1 cellular context compared by ENCODE assay signal in the genomic region with DNA sequence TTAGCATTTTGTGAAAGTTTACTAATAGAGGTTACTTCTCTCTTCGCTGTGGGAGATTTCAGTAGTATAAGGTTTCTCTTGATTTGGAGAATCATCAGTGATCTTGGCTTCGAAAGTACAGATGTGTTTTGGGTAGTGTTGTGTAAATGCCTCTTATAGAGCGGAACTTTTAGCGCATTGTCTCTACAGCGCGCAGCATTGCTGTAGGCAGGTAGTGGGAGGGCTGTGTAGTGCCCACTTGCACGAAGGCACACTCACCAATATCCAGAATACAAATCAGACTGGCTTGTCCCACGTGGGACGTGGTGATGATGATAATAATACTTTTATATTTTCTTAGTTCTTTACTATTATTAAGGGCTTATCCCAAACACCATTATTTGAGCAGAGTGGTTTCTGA.
TF ChIP-seq lines count a peak whose summit lies in the region.

No MANE protein-coding gene starts in this region.

TF ChIP-seq in SK-N-SH treated with all-trans-retinoic acid at 6 μM for 48 hours, 23 proteins besides CTCF, POLR2A, EP300 and RAD21 (continued from another document):
- TF ChIP-seq CSRNP3 (CRISPR knock-in tag; IDR thresholded peaks at IDR 0.05) = no peak
